In the genomic region with DNA sequence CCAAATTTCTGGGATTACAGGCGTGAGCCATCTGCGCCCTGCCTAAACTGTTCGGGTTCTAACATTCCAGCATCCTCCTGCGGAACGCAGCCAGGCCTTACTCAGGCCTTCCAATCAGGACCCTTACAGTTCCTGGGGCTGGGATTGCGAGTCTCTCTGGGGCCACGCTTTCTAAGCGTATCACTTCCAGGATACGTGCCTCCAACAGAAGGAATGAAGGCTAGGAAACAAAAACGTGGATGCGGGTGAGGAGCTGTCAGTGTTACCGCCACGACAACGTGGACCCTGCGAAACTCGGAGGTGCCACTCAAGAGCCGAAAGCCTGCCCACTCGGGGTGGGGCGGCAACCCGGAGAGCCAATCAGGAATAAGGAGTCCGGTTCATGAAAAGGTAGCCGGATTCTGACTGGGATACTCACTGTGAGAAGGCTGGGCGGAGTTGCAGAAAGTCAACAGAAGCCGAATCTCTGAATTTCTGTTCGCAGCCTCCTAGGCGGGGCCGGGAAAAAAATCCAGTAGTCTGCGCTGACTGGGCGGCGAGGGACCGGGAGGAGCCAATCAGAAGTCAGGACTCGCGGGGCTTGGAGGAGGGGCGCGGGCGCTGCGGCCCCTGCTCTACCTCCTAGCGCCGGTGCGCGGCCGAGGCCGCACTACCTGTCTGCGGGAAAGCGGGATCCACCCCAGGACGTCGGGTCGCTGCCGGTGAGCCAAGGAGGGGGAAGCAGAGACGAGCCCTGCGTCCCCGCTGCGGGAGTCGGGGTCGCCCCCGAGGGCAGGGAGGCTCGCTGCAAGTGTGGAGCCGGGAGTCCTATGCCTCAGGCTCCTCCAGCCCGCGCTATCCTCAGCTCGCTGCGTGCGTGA, we compare ENCODE assay signal across 8 cellular contexts. TPM values are rescaled to one million over a fixed set of nuclear protein-coding genes. Genes with fewer than 3 reads are reported as not detected.
DNase-seq lines count a peak whose midpoint lies in the region; ATAC-seq and TF ChIP-seq lines count a peak whose summit lies in the region.

A gene with protein sequence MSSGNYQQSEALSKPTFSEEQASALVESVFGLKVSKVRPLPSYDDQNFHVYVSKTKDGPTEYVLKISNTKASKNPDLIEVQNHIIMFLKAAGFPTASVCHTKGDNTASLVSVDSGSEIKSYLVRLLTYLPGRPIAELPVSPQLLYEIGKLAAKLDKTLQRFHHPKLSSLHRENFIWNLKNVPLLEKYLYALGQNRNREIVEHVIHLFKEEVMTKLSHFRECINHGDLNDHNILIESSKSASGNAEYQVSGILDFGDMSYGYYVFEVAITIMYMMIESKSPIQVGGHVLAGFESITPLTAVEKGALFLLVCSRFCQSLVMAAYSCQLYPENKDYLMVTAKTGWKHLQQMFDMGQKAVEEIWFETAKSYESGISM (plus strand): TSS at position 607 of the 860 bp plus-strand sequence. CDS start 5,512 bp downstream, outside the sequence.

- H3K36me3 Mint-ChIP-seq in H9 (ENCODE audit: insufficient read depth in 1 of 3, low read depth in 3 of 3) (peaks cover 0 to 2% (median under 1%) of the 10 kb centered on the region in 3 experiments; a peak in 4 of 7 replicates), nephron progenitor cell (ENCODE audit: low read depth) (peaks cover 3% of the 10 kb centered on the region)

- no peak within 1 kb of the TSS for H4K91ac ChIP-seq in H9 (ENCODE audit: insufficient read length, low read depth, low read length)

- H3K27ac Mint-ChIP-seq in H9 (peak within 1 kb of the TSS; percentile 62 to 95 (median 88); a peak in 5 of 7 replicates), nephron progenitor cell (peak within 1 kb of the TSS; percentile 95)

- peak within 1 kb of the TSS; percentile 95 for H3K4me2 ChIP-seq in H9 (ENCODE audit: insufficient read depth, insufficient read length, low read length)

- no CpG with 5 or more reads among the region's 63 CpGs for WGBS in H9 (ENCODE audit: extremely low coverage, insufficient read length, low lambda C conversion rate)

- H4K5ac ChIP-seq in H9 (ENCODE audit: insufficient read length, low read depth, low read length) = no peak within 1 kb of the TSS

- H2BK5ac ChIP-seq in H9 (ENCODE audit: insufficient read length, low read length) = no peak within 1 kb of the TSS

- H3K4me3 ChIP-seq in MG63 (peak within 1 kb of the TSS; percentile 86), foreskin fibroblast (ENCODE audit: low read depth in 1 of 2, low read length in 2 of 2) (peak within 1 kb of the TSS; percentile 67 to 88)

- no peak within 1 kb of the TSS for H3K56ac ChIP-seq in H9 (ENCODE audit: insufficient read length, low read depth, low read length)

- H3K27me3 ChIP-seq in H9 (ENCODE audit: insufficient read depth, low read length) (peaks cover 5% of the 10 kb centered on the region; the same call in 1 of the 2 replicates), MG63 (no peaks in the 10 kb centered on the region)

- H3K79me1 ChIP-seq in H9 (ENCODE audit: insufficient read depth, low read depth, low read length, poor library complexity, severe bottlenecking) = no peaks in the 10 kb centered on the region

- peak; percentile 95 for ATAC-seq in stimulated activated naive CD8-positive, alpha-beta T cell treated with anti-CD3 and anti-CD28 coated beads, Interleukin-15, Interleukin-2, amounts not matched to agents 100 U/mL and 50 U/mL, for 24 hours

- peak within 1 kb of the TSS; percentile 81 for H3K14ac ChIP-seq in H9 (ENCODE audit: insufficient read depth, low read length)

- no peak within 1 kb of the TSS for H4K8ac ChIP-seq in H9 (replicated peaks; ENCODE audit: insufficient read length, low read depth, low read length)

- H3K9me3 ChIP-seq in H9 (ENCODE audit: control insufficient read depth, low read depth, low read length) (no peaks in the 10 kb centered on the region), MG63 (no peaks in the 10 kb centered on the region)

- H2BK12ac ChIP-seq in H9 (ENCODE audit: insufficient read length, low read depth, low read length) = no peak within 1 kb of the TSS

- H2BK120ac ChIP-seq in H9 (ENCODE audit: low read depth, low read length, poor library complexity, severe bottlenecking) = no peak within 1 kb of the TSS

- H2AFZ ChIP-seq in H9 (ENCODE audit: low read length) = peak within 1 kb of the TSS; percentile 63

- no peak within 1 kb of the TSS for H2BK20ac ChIP-seq in H9 (ENCODE audit: low read depth, low read length, poor library complexity, severe bottlenecking)

- no peak within 1 kb of the TSS for H3K23ac ChIP-seq in H9 (ENCODE audit: insufficient read length, low read depth, low read length)

- no peak within 1 kb of the TSS for H3T11ph ChIP-seq in H9 (ENCODE audit: low read length)

- no peak within 1 kb of the TSS for H3K27ac ChIP-seq in H9 (ENCODE audit: insufficient read length, low read depth, low read length)

- no peak within 1 kb of the TSS for H2AK5ac ChIP-seq in H9 (ENCODE audit: insufficient read length, low read length)

- DNase-seq in EL (peak; percentile 98), H9 (peak; percentile 99), MG63 (peak; percentile 96), SHP77 treated with DMSO at 0.1 percent for 48 hours (lab: John Stamatoyannopoulos, UW) (peak; percentile 95), activated gamma-delta T cell (lab: John Stamatoyannopoulos, UW) (peak; percentile 40), foreskin fibroblast (peak; percentile 94 to 98), nephron progenitor cell (peak; percentile 93)
- peak; percentile 79 for DNase-seq in stimulated activated naive CD8-positive, alpha-beta T cell treated with anti-CD3 and anti-CD28 coated beads, Interleukin-15, Interleukin-2, amounts not matched to agents 100 U/mL and 50 U/mL, for 24 hours

- H3K9ac ChIP-seq in H9 (ENCODE audit: extremely low read depth, insufficient read length, low read length) = peak within 1 kb of the TSS; percentile 59

- no peaks in the 10 kb centered on the region; the same call in 1 of the 2 replicates for H3K4me1 ChIP-seq in H9 (ENCODE audit: insufficient read depth, low read length)

- H3K4ac ChIP-seq in H9 (ENCODE audit: low read depth, low read length) = no peak within 1 kb of the TSS

- H3K23me2 ChIP-seq in H9 (ENCODE audit: insufficient read length, low read depth, low read length, poor library complexity, severe bottlenecking) = peaks cover 10% of the 10 kb centered on the region

- H3K9me3 Mint-ChIP-seq in H9 (peaks cover under 1 to 6% of the 10 kb centered on the region in 2 experiments; a peak in 4 of 5 replicates), nephron progenitor cell (peaks cover 11% of the 10 kb centered on the region)

- H3K36me3 ChIP-seq in MG63 = no peaks in the 10 kb centered on the region

- H3K18ac ChIP-seq in H9 (ENCODE audit: insufficient read length, low read depth, low read length) = no peak within 1 kb of the TSS

- H3K4me1 Mint-ChIP-seq in H9 (peaks cover 8 to 9% of the 10 kb centered on the region in 2 experiments), nephron progenitor cell (peaks cover 7% of the 10 kb centered on the region)

- no peaks in the 10 kb centered on the region for H4K20me1 ChIP-seq in H9 (ENCODE audit: control insufficient read depth, insufficient read depth, insufficient read length)

- H3K4me3 Mint-ChIP-seq in H9 (peak within 1 kb of the TSS; percentile 71 to 91), nephron progenitor cell (peak within 1 kb of the TSS; percentile 90)

- no peak within 1 kb of the TSS for H2BK15ac ChIP-seq in H9 (ENCODE audit: low read depth, low read length)

- H3K27me3 Mint-ChIP-seq in H9 (ENCODE audit: low read depth) = peaks cover 28% of the 10 kb centered on the region
- H3K27me3 Mint-ChIP-seq in nephron progenitor cell (ENCODE audit: low read depth, poor library complexity) = peaks cover 45% of the 10 kb centered on the region

- H3K79me2 ChIP-seq in H9 (ENCODE audit: insufficient read depth, low read length) = no peaks in the 10 kb centered on the region

- peak; percentile 32; the same call in 2 of the 3 replicates for TF ChIP-seq CTCF in H9 (conservative IDR thresholded peaks at IDR 0.05)
- no peak for TF ChIP-seq CTCF in foreskin fibroblast (IDR thresholded peaks at IDR 0.05; ENCODE audit: low read depth, low read length)
- TF ChIP-seq CTCF in nephron progenitor cell (IDR thresholded peaks at IDR 0.05) = no peak

RNA-seq across cellular contexts. Expression of the gene that starts here (rescaled TPM):
- 2.4 and 3.1 TPM in 2 replicates for total RNA-seq in H9 (2021)
- 3.8 and 13.8 TPM in 2 replicates for total RNA-seq in MG63 (2014; rRNA removed; shearing (Covaris generic); ENCODE audit: low replicate concordance)

Comparison
In these comparisons a context has a peak if more than half of its experiments do, and no peak if none do; other contexts are left out.
1. DNase-seq: peak in every context shown above with its lines; median percentile 99 in H9; 98 in EL; 96 in MG63; 96 in foreskin fibroblast; 95 in SHP77 treated with DMSO at 0.1 percent for 48 hours; 93 in nephron progenitor cell; 79 in stimulated activated naive CD8-positive, alpha-beta T cell treated with anti-CD3 and anti-CD28 coated beads, Interleukin-15, Interleukin-2, amounts not matched to agents 100 U/mL and 50 U/mL, for 24 hours; 40 in activated gamma-delta T cell.